ENCODE assay signal across 29 cellular contexts in genomic region chrX:136049608-136050007, GRCh38.
"Had no signal": no experiment of that assay in that cellular context is flagged by ENCODE, and none has a peak within 500 bp of the region (broad histone marks: within the 10 kb centered on the region; RNA-seq: fewer than 3 reads in every experiment).

No MANE protein-coding gene starts in this region.

- H3K27ac ChIP-seq: body of pancreas, esophagus muscularis mucosa, foreskin keratinocyte, gastrocnemius medialis, heart left ventricle had no signal

- ATAC-seq: activated CD8-positive, alpha-beta T cell treated with anti-CD3 and anti-CD28 coated beads for 36 hours; activated T-cell treated with anti-CD3 and anti-CD28 coated beads, Interleukin-2, amount 50 U/mL, for 4 hours; activated T-helper 17 cell treated with anti-CD3 and anti-CD28 coated beads, Interleukin-2, amount 50 U/mL, for 72 hours; body of pancreas; effector memory CD8-positive, alpha-beta T cell; foreskin keratinocyte; gastrocnemius medialis; heart left ventricle; WTC11 had no signal

- H3K36me3 ChIP-seq: esophagus muscularis mucosa, gastrocnemius medialis had no signal

- H3K27me3 ChIP-seq: body of pancreas, foreskin keratinocyte, gastrocnemius medialis, heart left ventricle had no signal

- DNase-seq: activated CD4-positive, alpha-beta T cell treated with anti-CD3 and anti-CD28 coated beads for 1 hour; activated CD4-positive, alpha-beta T cell treated with anti-CD3 and anti-CD28 coated beads for 4 hours; activated CD4-positive, alpha-beta T cell treated with anti-CD3 and anti-CD28 coated beads, Interleukin-2, amount 50 U/mL, for 1 hour; activated CD4-positive, alpha-beta T cell treated with anti-CD3 and anti-CD28 coated beads, Interleukin-2, amount 50 U/mL, for 48 hours; activated CD8-positive, alpha-beta memory T cell treated with anti-CD3 and anti-CD28 coated beads for 24 hours; activated CD8-positive, alpha-beta T cell treated with anti-CD3 and anti-CD28 coated beads for 36 hours; activated effector memory CD4-positive, alpha-beta T cell treated with Interleukin-2 at 50 U/mL for 16 hours; activated gamma-delta T cell treated with Interleukin-2 at 50 U/mL for 16 hours; activated naive CD4-positive, alpha-beta T cell treated with anti-CD3 and anti-CD28 coated beads, Interleukin-2, amount 50 U/mL, for 16 hours; activated naive CD4-positive, alpha-beta T cell treated with Interleukin-2 at 50 U/mL for 16 hours; activated T-cell treated with anti-CD3 and anti-CD28 coated beads, Interleukin-2, amount 50 U/mL, for 4 hours; amniotic stem cell; anterior cingulate cortex; body of pancreas; caudate nucleus; cortex of kidney; dermis blood vessel endothelial cell; effector CD4-positive, alpha-beta T cell; effector memory CD8-positive, alpha-beta T cell; erythroblast; foreskin keratinocyte; gastrocnemius medialis; glutamatergic neuron; heart left ventricle; T-helper 2 cell had no signal

- H3K4me3 ChIP-seq: body of pancreas, esophagus muscularis mucosa, gastrocnemius medialis, heart left ventricle had no signal

- FAIRE-seq: colon had no signal

- H3K9me3 ChIP-seq: body of pancreas, esophagus muscularis mucosa, gastrocnemius medialis, heart left ventricle had no signal

- H3K4me1 ChIP-seq: body of pancreas, foreskin keratinocyte had no signal
